15 cellular contexts compared by ENCODE assay signal in genomic region chr12:124478985-124479645, GRCh38.
DNase-seq lines count a peak whose midpoint lies in the region; ATAC-seq, FAIRE-seq and TF ChIP-seq lines count a peak whose summit lies in the region.
"Had no signal": no experiment of that assay in that cellular context is flagged by ENCODE, and none has a peak within 500 bp of the region (broad histone marks: within the 10 kb centered on the region; RNA-seq: fewer than 3 reads in every experiment).

No MANE protein-coding gene starts in this region.

- no peaks in the 10 kb centered on the region for H3K9me3 ChIP-seq in CD8-positive, alpha-beta memory T cell (ENCODE audit: low read length)
- peaks cover 0 to 5% of the 10 kb centered on the region in 2 donors for H3K9me3 ChIP-seq in neuronal stem cell (replicated peaks in 1 of 2; ENCODE audit: control insufficient read depth in 2 of 2, insufficient read depth in 1 of 2, low read depth in 1 of 2, low read length in 2 of 2)
- H3K9me3 ChIP-seq in lower lobe of right lung: no peaks in the 10 kb centered on the region
- H3K9me3 ChIP-seq: heart left ventricle, pancreas had no signal

- ATAC-seq in lower lobe of right lung: no peak

- peak overlapping the region; percentile 27 for H2BK12ac ChIP-seq in neuronal stem cell (ENCODE audit: low read length)

- CTCF ChIA-PET in CD8-positive, alpha-beta memory T cell (lab: Charles Lee): no interaction called here

- no peaks in the 10 kb centered on the region for H3K9me3 Mint-ChIP-seq in CD8-positive, alpha-beta memory T cell
- H3K9me3 Mint-ChIP-seq in glutamatergic neuron (ENCODE audit: unreplicated experiment): peaks cover 24% of the 10 kb centered on the region

- H3K4me1 ChIP-seq in CD8-positive, alpha-beta memory T cell (ENCODE audit: insufficient read depth, low read length): peaks cover 7% of the 10 kb centered on the region
- H3K4me1 ChIP-seq in neuronal stem cell (ENCODE audit: control insufficient read depth in 2 of 2, insufficient read depth in 1 of 2, low read depth in 1 of 2, low read length in 2 of 2) (peaks cover 0 to 16% of the 10 kb centered on the region in 2 donors), lower lobe of right lung (peaks cover 9% of the 10 kb centered on the region)
- H3K4me1 ChIP-seq: pancreas had no signal

- TF ChIP-seq CTCF in glutamatergic neuron (IDR thresholded peaks at IDR 0.05; ENCODE audit: partially characterized antibody, unreplicated experiment) (no peak), lower lobe of right lung (IDR thresholded peaks at IDR 0.05) (no peak)

- peak overlapping the region in 6 of 8 donors; percentile 8 to 74 (median 44) for H3K27ac Mint-ChIP-seq in CD8-positive, alpha-beta memory T cell
- peak overlapping the region; percentile 84 for H3K27ac Mint-ChIP-seq in glutamatergic neuron (ENCODE audit: unreplicated experiment)
- H3K27ac Mint-ChIP-seq: type B pancreatic cell had no signal

- intact Hi-C loops in lower lobe of right lung (cut with DNase I): no loop called here

- no peak for DNase-seq in CD8-positive, alpha-beta memory T cell
- DNase-seq in HTR-8/SVneo (ENCODE audit: insufficient read length, low spot score) (no peak), glutamatergic neuron (no peak), neuronal stem cell (ENCODE audit: low spot score) (no peak), caudate nucleus (lab: John Stamatoyannopoulos, UW) (no peak), lower lobe of right lung (no peak), NCI-H128 (lab: John Stamatoyannopoulos, UW; ENCODE audit: unreplicated experiment) (no peak)
- DNase-seq: activated naive CD4-positive, alpha-beta T cell; NCI-H1105; NCI-H69; T-cell had no signal

- no peak overlapping the region for H2BK15ac ChIP-seq in neuronal stem cell (ENCODE audit: low read length)

- H3K27me3 Mint-ChIP-seq in CD8-positive, alpha-beta memory T cell: no peaks in the 10 kb centered on the region
- peaks cover 21% of the 10 kb centered on the region for H3K27me3 Mint-ChIP-seq in glutamatergic neuron (ENCODE audit: unreplicated experiment)
- H3K27me3 Mint-ChIP-seq: T-cell, type B pancreatic cell had no signal

- H3K4ac ChIP-seq in neuronal stem cell (ENCODE audit: low read length): peak overlapping the region; percentile 70

- no peak overlapping the region for H2AFZ ChIP-seq in neuronal stem cell (ENCODE audit: low read length)

- POLR2A ChIA-PET in CD8-positive, alpha-beta memory T cell (lab: Charles Lee): interaction anchor here (1.5 kb wide), 1 partner anchor 13 kb away, joined by 3 read pairs; no protein-coding TSS in a partner anchor

- H3K4me1 Mint-ChIP-seq in CD8-positive, alpha-beta memory T cell: peaks cover 20 to 49% (median 26%) of the 10 kb centered on the region in 3 donors
- peaks cover 29% of the 10 kb centered on the region for H3K4me1 Mint-ChIP-seq in glutamatergic neuron (ENCODE audit: low read depth, unreplicated experiment)

- peak overlapping the region; percentile 83 for H4K91ac ChIP-seq in neuronal stem cell (ENCODE audit: low read depth, low read length, poor library complexity)

- H3K9ac ChIP-seq in neuronal stem cell (ENCODE audit: low read depth, low read length, poor library complexity): peak overlapping the region; percentile 65

- peak overlapping the region in 1 of 7 donors; percentile 2 for H3K4me3 Mint-ChIP-seq in CD8-positive, alpha-beta memory T cell
- H3K4me3 Mint-ChIP-seq in glutamatergic neuron (ENCODE audit: unreplicated experiment): peak overlapping the region; percentile 79

- H2BK5ac ChIP-seq in neuronal stem cell (ENCODE audit: low read length): peak overlapping the region; percentile 45

- H3K4me2 ChIP-seq in neuronal stem cell (ENCODE audit: insufficient read depth, low read length, poor library complexity, severe bottlenecking): no peak overlapping the region
- H3K4me2 ChIP-seq: smooth muscle cell had no signal

- H3K14ac ChIP-seq in neuronal stem cell (ENCODE audit: low read length): peak overlapping the region; percentile 95

- H3K18ac ChIP-seq in neuronal stem cell (ENCODE audit: low read length): peak overlapping the region; percentile 68

- peak overlapping the region; percentile 94 for H4K8ac ChIP-seq in neuronal stem cell (ENCODE audit: low read depth, low read length)

- peak overlapping the region; percentile 76 for H3K23ac ChIP-seq in neuronal stem cell (ENCODE audit: low read depth, low read length, poor library complexity)

- FAIRE-seq in HTR-8/SVneo (lab: Jason Lieb, UNC): peak; percentile 98
- FAIRE-seq: pancreas had no signal

- no peak overlapping the region for H2AK5ac ChIP-seq in neuronal stem cell (ENCODE audit: low read depth, low read length)

- peaks cover 5 to 60% (median 18%) of the 10 kb centered on the region in 3 donors for H3K36me3 Mint-ChIP-seq in CD8-positive, alpha-beta memory T cell
- H3K36me3 Mint-ChIP-seq in glutamatergic neuron (ENCODE audit: unreplicated experiment): peaks cover 3% of the 10 kb centered on the region

- H3K27me3 ChIP-seq in CD8-positive, alpha-beta memory T cell (ENCODE audit: insufficient read depth, low read length, poor library complexity, severe bottlenecking): no peaks in the 10 kb centered on the region
- H3K27me3 ChIP-seq in neuronal stem cell (ENCODE audit: control insufficient read depth in 3 of 3, insufficient read depth in 3 of 3, low read depth in 1 of 3, low read length in 3 of 3) (no peaks in the 10 kb centered on the region), lower lobe of right lung (ENCODE audit: low read depth) (no peaks in the 10 kb centered on the region)
- H3K27me3 ChIP-seq: heart left ventricle, pancreas had no signal

- H3K79me1 ChIP-seq in neuronal stem cell (ENCODE audit: low read depth, low read length): peaks cover 10% of the 10 kb centered on the region

- H2BK120ac ChIP-seq in neuronal stem cell (ENCODE audit: low read depth, low read length): no peak overlapping the region

- no CpG with 5 or more reads among the region's 42 CpGs for WGBS in neuronal stem cell (ENCODE audit: extremely low coverage in 2 of 2, insufficient read length in 2 of 2, insufficient replicate concordance in 1 of 2), 2 donors

- no peaks in the 10 kb centered on the region for H3K36me3 ChIP-seq in CD8-positive, alpha-beta memory T cell (ENCODE audit: insufficient read depth, low read length)
- H3K36me3 ChIP-seq in neuronal stem cell (replicated peaks in 1 of 2; ENCODE audit: control insufficient read depth in 2 of 2, insufficient read depth in 2 of 2, low read length in 2 of 2): peaks cover 17 to 57% of the 10 kb centered on the region in 2 donors
- peaks cover 83% of the 10 kb centered on the region for H3K36me3 ChIP-seq in lower lobe of right lung

- H3K4me3 ChIP-seq in CD8-positive, alpha-beta memory T cell (ENCODE audit: low read length): no peak overlapping the region
- H3K4me3 ChIP-seq in neuronal stem cell (ENCODE audit: low read length in 2 of 2) (peak overlapping the region in 1 of 2 donors; percentile 11), lower lobe of right lung (no peak overlapping the region)
- H3K4me3 ChIP-seq: heart left ventricle, pancreas, smooth muscle cell had no signal

- no peak overlapping the region for H3K27ac ChIP-seq in CD8-positive, alpha-beta memory T cell (ENCODE audit: low read depth, low read length)
- H3K27ac ChIP-seq in neuronal stem cell (replicated peaks; ENCODE audit: low read length) (no peak overlapping the region), caudate nucleus (ENCODE audit: low read depth, low read length) (no peak overlapping the region), lower lobe of right lung (no peak overlapping the region)
- H3K27ac ChIP-seq: pancreas had no signal
